Comparison of ENCODE assay signal across 16 cellular contexts in genomic region chr4:73727685-73728084, GRCh38. TPM values are rescaled to one million over a fixed set of nuclear protein-coding genes. Genes with fewer than 3 reads are reported as not detected.
DNase-seq lines count a peak whose midpoint lies in the region; ATAC-seq, FAIRE-seq and TF ChIP-seq lines count a peak whose summit lies in the region.
"Had no signal": no experiment of that assay in that cellular context is flagged by ENCODE, and none has a peak within 500 bp of the region (broad histone marks: within the 10 kb centered on the region; RNA-seq: fewer than 3 reads in every experiment).

No MANE protein-coding gene starts in this region.

- TF ChIP-seq EP300 in GM12878 (IDR thresholded peaks at IDR 0.05; ENCODE audit: borderline replicate concordance in 1 of 2, control insufficient read depth in 1 of 2, low read depth in 2 of 2, low read length in 2 of 2) = no peak

- BruUV-seq in GM12878 (replicated peaks; lab: Mats Ljungman, UMichigan) = no TSS peak

- H2AFZ ChIP-seq in ACC112 (ENCODE audit: low read length, unreplicated experiment) (no peak overlapping the region), GM12878 (ENCODE audit: control insufficient read depth, low read depth, low read length) (no peak overlapping the region)

- TF ChIP-seq CTCF in GM12878 (IDR thresholded peaks at IDR 0.05 in 2 of 3, conservative IDR thresholded peaks at IDR 0.05 in 1 of 3; ENCODE audit: control insufficient read depth in 2 of 3, extremely low read depth in 1 of 3, insufficient read depth in 1 of 3, low read depth in 3 of 3, low read length in 3 of 3) = no peak
- TF ChIP-seq CTCF in BE2C (IDR thresholded peaks at IDR 0.05; ENCODE audit: low read depth, low read length) = no peak

- H3K4me3 Mint-ChIP-seq in activated naive CD4-positive, alpha-beta T cell treated with anti-CD3 and anti-CD28 coated beads for 36 hours = no peak overlapping the region
- H3K4me3 Mint-ChIP-seq: activated T-cell treated with anti-CD3 and anti-CD28 coated beads, Interleukin-2, amount 50 U/mL, for 4 hours; central memory CD8-positive, alpha-beta T cell had no signal

- DNase-seq in GM12878 (ENCODE audit: low read depth, low spot score) (no peak), BE2C (no peak), NCI-H1092 (lab: John Stamatoyannopoulos, UW) (no peak)
- no peak for DNase-seq in activated naive CD4-positive, alpha-beta T cell (lab: John Stamatoyannopoulos, UW)
- no peak for DNase-seq in activated naive CD4-positive, alpha-beta T cell treated with anti-CD3 and anti-CD28 coated beads for 36 hours
- DNase-seq: activated T-cell treated with anti-CD3 and anti-CD28 coated beads, Interleukin-2, amount 50 U/mL, for 4 hours; DND-41; foreskin melanocyte; left ventricle myocardium superior; NCI-H1930; ovary; stimulated activated CD4-positive, alpha-beta T cell treated with anti-CD3 and anti-CD28 coated beads, Interleukin-1b, Interleukin-23, amount 100 ng/mL, for 48 hours had no signal

- CTCF ChIA-PET in GM12878 (lab: Yijun Ruan, JAX) = interaction anchor here (0.6 to 1.4 kb wide), 10 partner anchors 9 to 154 kb away, joined by 3 to 4 read pairs (median 4); no protein-coding TSS in a partner anchor
- CTCF ChIA-PET in activated naive CD4-positive, alpha-beta T cell treated with anti-CD3 and anti-CD28 coated beads for 36 hours (lab: Charles Lee) = interaction anchor here (0.6 kb wide), 1 partner anchor 13 kb away, joined by 3 read pairs; the partner anchor contains the start of gene CXCL8

- H4K20me1 ChIP-seq in GM12878 (ENCODE audit: control insufficient read depth, insufficient read depth) = no peaks in the 10 kb centered on the region

- 26% methylated on average over 8 of the region's 8 CpGs for WGBS in GM12878 (ENCODE audit: insufficient coverage, insufficient replicate concordance, low lambda C conversion rate, missing lambda C conversion rate)

- H3K27ac ChIP-seq in ACC112 (ENCODE audit: low read depth, low read length) (peak overlapping the region; percentile 11; the same call in 1 of the 2 replicates), GM12878 (ENCODE audit: control insufficient read depth, insufficient read depth) (no peak overlapping the region)
- H3K27ac ChIP-seq: ovary had no signal

- TF ChIP-seq POLR2A in GM12878 (IDR thresholded peaks at IDR 0.05; ENCODE audit: low read depth, low read length) = no peak

- no peak for FAIRE-seq in GM12878 (lab: Jason Lieb, UNC)

- no peaks in the 10 kb centered on the region for H3K4me1 Mint-ChIP-seq in activated naive CD4-positive, alpha-beta T cell treated with anti-CD3 and anti-CD28 coated beads for 36 hours (ENCODE audit: low read depth)
- H3K4me1 Mint-ChIP-seq: central memory CD8-positive, alpha-beta T cell had no signal

- intact Hi-C loops in GM12878 (cut with micrococcal nuclease; ENCODE audit: unreplicated experiment) = loop anchor here (5.0 kb wide), 1 partner anchor 60 kb away; no protein-coding TSS in a partner anchor
- intact Hi-C loops in activated naive CD4-positive, alpha-beta T cell treated with anti-CD3 and anti-CD28 coated beads for 36 hours (cut with micrococcal nuclease) = loop anchor here (1.0 to 5.0 kb wide), 2 partner anchors 196 to 405 kb away; no protein-coding TSS in a partner anchor

- H3K9me3 Mint-ChIP-seq in activated naive CD4-positive, alpha-beta T cell treated with anti-CD3 and anti-CD28 coated beads for 36 hours = no peaks in the 10 kb centered on the region
- H3K9me3 Mint-ChIP-seq: activated T-cell treated with anti-CD3 and anti-CD28 coated beads, Interleukin-2, amount 50 U/mL, for 4 hours; central memory CD8-positive, alpha-beta T cell had no signal

- H3K4me1 ChIP-seq in ACC112 (ENCODE audit: control insufficient read depth, insufficient read depth, low read length, unreplicated experiment) (peaks cover 59% of the 10 kb centered on the region), GM12878 (ENCODE audit: control insufficient read depth, insufficient read depth, low read length) (peaks cover 14% of the 10 kb centered on the region), BE2C (no peaks in the 10 kb centered on the region)

- ATAC-seq in GM19463 (IDR thresholded peaks at IDR 0.05; ENCODE audit: unreplicated experiment) = peak; percentile 71
- peak; percentile 81 for ATAC-seq in HG03060 (IDR thresholded peaks at IDR 0.05; ENCODE audit: low read depth, unreplicated experiment)
- ATAC-seq in GM12878 = peak; percentile 79
- ATAC-seq: activated T-cell treated with anti-CD3 and anti-CD28 coated beads, Interleukin-2, amount 50 U/mL, for 4 hours; left ventricle myocardium superior had no signal

- no peak for TF ChIP-seq RAD21 in GM12878 (IDR thresholded peaks at IDR 0.05; ENCODE audit: insufficient read depth, low read depth, low read length)

- POLR2A ChIA-PET in GM12878 (lab: Charles Lee) = no interaction called here

- H3K36me3 Mint-ChIP-seq in activated naive CD4-positive, alpha-beta T cell treated with anti-CD3 and anti-CD28 coated beads for 36 hours (ENCODE audit: low read depth) = no peaks in the 10 kb centered on the region

- RAD21 ChIA-PET in GM12878 (lab: Charles Lee; ENCODE audit: unreplicated experiment) = interaction anchor here (0.9 kb wide), 1 partner anchor 406 kb away, joined by 4 read pairs; no protein-coding TSS in a partner anchor

- in situ Hi-C loops in GM12878 (cut with MboI) = no loop called here

- H3K36me3 ChIP-seq in ACC112 (ENCODE audit: insufficient read depth, low read length) = no peaks in the 10 kb centered on the region
- H3K36me3 ChIP-seq in GM12878 (ENCODE audit: control insufficient read depth in 2 of 2, insufficient read depth in 2 of 2, low read length in 1 of 2) = no peaks in the 10 kb centered on the region
- no peaks in the 10 kb centered on the region for H3K36me3 ChIP-seq in BE2C
- H3K36me3 ChIP-seq: ovary had no signal

- H3K4me2 ChIP-seq in GM12878 (ENCODE audit: control insufficient read depth, insufficient read depth) = no peak overlapping the region

- H3K4me3 ChIP-seq in ACC112 (ENCODE audit: low read depth, low read length) (no peak overlapping the region), GM12878 (no peak overlapping the region), BE2C (ENCODE audit: low read depth, low read length) (no peak overlapping the region)
- H3K4me3 ChIP-seq: ovary had no signal

- H3K27me3 Mint-ChIP-seq in activated naive CD4-positive, alpha-beta T cell treated with anti-CD3 and anti-CD28 coated beads for 36 hours (ENCODE audit: low read depth) = peaks cover 10% of the 10 kb centered on the region
- H3K27me3 Mint-ChIP-seq: central memory CD8-positive, alpha-beta T cell had no signal

- H3K9me3 ChIP-seq in GM12878 (replicated peaks; ENCODE audit: control insufficient read depth, insufficient read depth, low read length) (no peaks in the 10 kb centered on the region; the same call in 1 of the 3 replicates), BE2C (no peaks in the 10 kb centered on the region)
- H3K9me3 ChIP-seq: ovary had no signal

- H3K79me2 ChIP-seq in ACC112 (ENCODE audit: control insufficient read depth, insufficient read depth, low read length, unreplicated experiment) (no peaks in the 10 kb centered on the region), GM12878 (ENCODE audit: control insufficient read depth, insufficient read depth, low read length) (no peaks in the 10 kb centered on the region)

- no peak overlapping the region for H3K9ac ChIP-seq in GM12878 (ENCODE audit: control insufficient read depth, insufficient read depth, low read length)

- SMC1A ChIA-PET in GM12878 (lab: Charles Lee; ENCODE audit: uncharacterized antibody, unreplicated experiment) = interaction anchor here (0.6 to 1.8 kb wide), 3 partner anchors 13 to 159 kb away, joined by 3 to 5 read pairs (median 3); partner anchors contain the start of gene CXCL8

- H3K27me3 ChIP-seq in ACC112 (ENCODE audit: insufficient read depth, low read length) (no peaks in the 10 kb centered on the region), GM12878 (replicated peaks in 1 of 2; ENCODE audit: control insufficient read depth in 2 of 2, insufficient read depth in 2 of 2, low read length in 1 of 2) (no peaks in the 10 kb centered on the region), BE2C (no peaks in the 10 kb centered on the region)
- H3K27me3 ChIP-seq: ovary had no signal

- no peak overlapping the region for H3K27ac Mint-ChIP-seq in activated naive CD4-positive, alpha-beta T cell treated with anti-CD3 and anti-CD28 coated beads for 36 hours

TF ChIP-seq in GM12878, 131 proteins besides CTCF, POLR2A, EP300 and RAD21 (continues in another document):
- TF ChIP-seq ZNF207 (IDR thresholded peaks at IDR 0.05; ENCODE audit: borderline replicate concordance) (no peak), MAX (IDR thresholded peaks at IDR 0.05; ENCODE audit: low read depth, low read length) (no peak), HCFC1 (IDR thresholded peaks at IDR 0.05; ENCODE audit: low read length) (no peak), IKZF2 (IDR thresholded peaks at IDR 0.05) (no peak), SMC3 (IDR thresholded peaks at IDR 0.05; ENCODE audit: borderline replicate concordance, low read length) (no peak)

RNA-seq across cellular contexts. Expression of gene CXCL8, which starts 12.7 kb away (rescaled TPM):
- 0.95 TPM in 1 of 2 replicates, not detected in the other for total RNA-seq in GM12878 (2013; cell fraction: nucleolus; rRNA removed)
- 0.11 and 0.17 TPM in 2 replicates for total RNA-seq in GM12878 (2014; rRNA removed)
- 0.36 and 0.37 TPM in 2 replicates for total RNA-seq in GM12878 (2014; rRNA removed; fragmentation: Illumina TruSeq; extraction: Trizol)
- total RNA-seq in GM12878 (2021) = 0.23 and 0.43 TPM in 2 replicates
- polyA plus RNA-seq in GM12878 (2011; ENCODE audit: low read depth) = 0.39 TPM
- polyA plus RNA-seq in GM12878 (2011; rRNA removed) = 0.17 and 0.19 TPM in 2 replicates
- polyA plus RNA-seq in GM12878 (2011; cell fraction: cytosol; rRNA removed) = not detected in 2 replicates
- polyA plus RNA-seq in GM12878 (2011; cell fraction: nucleus; rRNA removed) = 0.07 TPM in 1 of 2 replicates, not detected in the other
- polyA plus RNA-seq in GM12878 (2012) = 0.57 and 1.1 TPM in 2 replicates
- polyA plus RNA-seq in GM12878 (2014; fragmentation: Illumina TruSeq; extraction: Trizol) = 0.14 and 0.16 TPM in 2 replicates
- under 1 TPM; 0.26 to 0.33 TPM for polyA plus RNA-seq in GM12878 (2014; fragmentation: Nextera tagmentation; extraction: Ambion mirVana)
- 0.11 and 0.15 TPM in 2 replicates for polyA plus RNA-seq in GM12878 (2014; rRNA removed)
- under 1 TPM in 1 of 2 experiments, not detected in 1; 0.09 TPM for polyA plus RNA-seq in GM12878 (2016; fragmentation: Nextera tagmentation; extraction: Ambion mirVana)
- not detected in 2 replicates for polyA minus RNA-seq in GM12878 (2011; rRNA and poly(A)+ RNA removed)
- polyA minus RNA-seq in GM12878 (2011; cell fraction: cytosol; rRNA and poly(A)+ RNA removed) = not detected in 2 replicates
- polyA minus RNA-seq in GM12878 (2011; cell fraction: nucleus; rRNA and poly(A)+ RNA removed) = not detected in 2 replicates
- not detected for polyA plus RNA-seq in BE2C (2012; ENCODE audit: insufficient read depth, insufficient read length, low read depth)
- total RNA-seq in activated naive CD4-positive, alpha-beta T cell treated with anti-CD3 and anti-CD28 coated beads for 36 hours = not detected
